ENCODE assay signal across 2 cellular contexts in genomic region chr20:19711126-19711525, GRCh38.
TF ChIP-seq lines count a peak whose summit lies in the region.

No MANE protein-coding gene starts in this region.

TF ChIP-seq in A549, 52 proteins besides CTCF, POLR2A, EP300 and RAD21:
- no peak for TF ChIP-seq CEBPB (IDR thresholded peaks at IDR 0.05)
- no peak for TF ChIP-seq ZC3H11A (IDR thresholded peaks at IDR 0.05)
- TF ChIP-seq ELK1 (IDR thresholded peaks at IDR 0.05; ENCODE audit: low read depth, low read length) = no peak
- TF ChIP-seq JUNB (IDR thresholded peaks at IDR 0.05) = no peak
- no peak for TF ChIP-seq E2F6 (IDR thresholded peaks at IDR 0.05; ENCODE audit: borderline replicate concordance, low read depth)
- no peak for TF ChIP-seq GATA3 (IDR thresholded peaks at IDR 0.05; ENCODE audit: borderline replicate concordance)
- TF ChIP-seq SREBF2 (IDR thresholded peaks at IDR 0.05) = no peak
- TF ChIP-seq RFX5 (IDR thresholded peaks at IDR 0.05) = no peak

TF ChIP-seq in H1, 55 proteins besides CTCF, POLR2A, EP300 and RAD21:
- no peak for TF ChIP-seq SP1 (IDR thresholded peaks at IDR 0.05; ENCODE audit: low read depth, low read length)
- no peak for TF ChIP-seq JUN (IDR thresholded peaks at IDR 0.05; ENCODE audit: low read depth, low read length)
- TF ChIP-seq RXRA (IDR thresholded peaks at IDR 0.05; ENCODE audit: insufficient read depth, low read depth, low read length) = no peak
- no peak for TF ChIP-seq PHF8 (conservative IDR thresholded peaks at IDR 0.05; ENCODE audit: low read depth, low read length)
- no peak for TF ChIP-seq POLR2AphosphoS5 (IDR thresholded peaks at IDR 0.05; ENCODE audit: low read depth, low read length)
- TF ChIP-seq YY1 (IDR thresholded peaks at IDR 0.05; ENCODE audit: low read depth, low read length) = no peak
- TF ChIP-seq MAX (IDR thresholded peaks at IDR 0.05) = no peak
- no peak for TF ChIP-seq POU5F1 (IDR thresholded peaks at IDR 0.05; ENCODE audit: low read depth, low read length)
- no peak for TF ChIP-seq BCL11A (IDR thresholded peaks at IDR 0.05; ENCODE audit: low read depth in 2 of 2, low read length in 2 of 2)
- no peak for TF ChIP-seq SP2 (IDR thresholded peaks at IDR 0.05; ENCODE audit: low read length)
- no peak for TF ChIP-seq HDAC6 (IDR thresholded peaks at IDR 0.05; ENCODE audit: low read depth, low read length)
- no peak for TF ChIP-seq NRF1 (IDR thresholded peaks at IDR 0.05; ENCODE audit: low read depth, low read length)
- no peak for TF ChIP-seq MAFK (IDR thresholded peaks at IDR 0.05; ENCODE audit: low read depth, low read length)
- no peak for TF ChIP-seq FOSL1 (IDR thresholded peaks at IDR 0.05; ENCODE audit: insufficient read depth, low read depth, low read length)
- no peak for TF ChIP-seq USF2 (IDR thresholded peaks at IDR 0.05; ENCODE audit: low read length)
- no peak for TF ChIP-seq TAF7 (optimal IDR thresholded peaks at IDR 0.05; ENCODE audit: borderline replicate concordance, low read depth, low read length)
- TF ChIP-seq KDM5A (IDR thresholded peaks at IDR 0.05; ENCODE audit: low read length) = no peak
- TF ChIP-seq ATF3 (IDR thresholded peaks at IDR 0.05; ENCODE audit: insufficient read depth, low read depth, low read length) = no peak
